Comparison of ENCODE assay signal across 1 cellular context in the genomic region with DNA sequence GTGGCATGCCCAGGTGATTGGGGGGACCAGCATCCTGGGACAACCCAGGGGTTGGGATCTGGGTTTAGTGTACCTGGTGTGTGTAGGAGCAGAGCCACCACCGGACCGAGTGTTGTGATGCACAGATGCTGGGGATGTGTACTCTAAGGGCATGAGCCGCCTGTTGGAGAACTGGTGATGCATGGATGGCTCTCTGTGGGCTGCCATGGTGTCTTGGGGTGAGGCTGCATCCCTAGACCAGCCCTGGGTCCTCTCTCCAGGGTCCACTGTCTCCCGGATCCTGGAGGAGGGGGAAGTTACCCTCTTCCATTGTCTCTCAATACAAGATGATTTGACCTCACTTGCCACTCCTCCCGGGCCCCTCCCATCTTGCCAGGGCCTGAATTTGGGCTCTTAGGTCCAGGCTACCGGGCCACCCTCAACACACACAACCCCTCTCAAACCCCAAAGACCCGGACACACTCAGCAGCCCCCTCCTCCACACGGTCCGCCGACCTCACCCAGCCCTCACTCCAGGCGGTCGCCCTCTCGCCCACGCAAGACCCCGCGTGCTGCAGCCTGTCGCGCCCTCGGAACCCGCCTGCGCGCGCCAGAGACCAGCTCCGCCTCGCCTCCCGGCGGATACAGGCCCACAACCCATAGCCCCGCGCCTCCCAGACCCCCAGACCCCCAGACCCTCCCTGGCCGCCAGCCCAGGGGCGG.
TF ChIP-seq lines count a peak whose summit lies in the region.

No MANE protein-coding gene starts in this region.

TF ChIP-seq in WTC11, 78 proteins besides CTCF, POLR2A, EP300 and RAD21 (continued from another document):
- TF ChIP-seq, protein P1, sequence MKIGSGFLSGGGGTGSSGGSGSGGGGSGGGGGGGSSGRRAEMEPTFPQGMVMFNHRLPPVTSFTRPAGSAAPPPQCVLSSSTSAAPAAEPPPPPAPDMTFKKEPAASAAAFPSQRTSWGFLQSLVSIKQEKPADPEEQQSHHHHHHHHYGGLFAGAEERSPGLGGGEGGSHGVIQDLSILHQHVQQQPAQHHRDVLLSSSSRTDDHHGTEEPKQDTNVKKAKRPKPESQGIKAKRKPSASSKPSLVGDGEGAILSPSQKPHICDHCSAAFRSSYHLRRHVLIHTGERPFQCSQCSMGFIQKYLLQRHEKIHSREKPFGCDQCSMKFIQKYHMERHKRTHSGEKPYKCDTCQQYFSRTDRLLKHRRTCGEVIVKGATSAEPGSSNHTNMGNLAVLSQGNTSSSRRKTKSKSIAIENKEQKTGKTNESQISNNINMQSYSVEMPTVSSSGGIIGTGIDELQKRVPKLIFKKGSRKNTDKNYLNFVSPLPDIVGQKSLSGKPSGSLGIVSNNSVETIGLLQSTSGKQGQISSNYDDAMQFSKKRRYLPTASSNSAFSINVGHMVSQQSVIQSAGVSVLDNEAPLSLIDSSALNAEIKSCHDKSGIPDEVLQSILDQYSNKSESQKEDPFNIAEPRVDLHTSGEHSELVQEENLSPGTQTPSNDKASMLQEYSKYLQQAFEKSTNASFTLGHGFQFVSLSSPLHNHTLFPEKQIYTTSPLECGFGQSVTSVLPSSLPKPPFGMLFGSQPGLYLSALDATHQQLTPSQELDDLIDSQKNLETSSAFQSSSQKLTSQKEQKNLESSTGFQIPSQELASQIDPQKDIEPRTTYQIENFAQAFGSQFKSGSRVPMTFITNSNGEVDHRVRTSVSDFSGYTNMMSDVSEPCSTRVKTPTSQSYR (CRISPR knock-in tag; IDR thresholded peaks at IDR 0.05) = no peak
- TF ChIP-seq GRHL2 (CRISPR knock-in tag; IDR thresholded peaks at IDR 0.05; ENCODE audit: insufficient replicate concordance, severe bottlenecking) (no peak), SOX15 (CRISPR knock-in tag; IDR thresholded peaks at IDR 0.05) (no peak)
- TF ChIP-seq, protein P2, sequence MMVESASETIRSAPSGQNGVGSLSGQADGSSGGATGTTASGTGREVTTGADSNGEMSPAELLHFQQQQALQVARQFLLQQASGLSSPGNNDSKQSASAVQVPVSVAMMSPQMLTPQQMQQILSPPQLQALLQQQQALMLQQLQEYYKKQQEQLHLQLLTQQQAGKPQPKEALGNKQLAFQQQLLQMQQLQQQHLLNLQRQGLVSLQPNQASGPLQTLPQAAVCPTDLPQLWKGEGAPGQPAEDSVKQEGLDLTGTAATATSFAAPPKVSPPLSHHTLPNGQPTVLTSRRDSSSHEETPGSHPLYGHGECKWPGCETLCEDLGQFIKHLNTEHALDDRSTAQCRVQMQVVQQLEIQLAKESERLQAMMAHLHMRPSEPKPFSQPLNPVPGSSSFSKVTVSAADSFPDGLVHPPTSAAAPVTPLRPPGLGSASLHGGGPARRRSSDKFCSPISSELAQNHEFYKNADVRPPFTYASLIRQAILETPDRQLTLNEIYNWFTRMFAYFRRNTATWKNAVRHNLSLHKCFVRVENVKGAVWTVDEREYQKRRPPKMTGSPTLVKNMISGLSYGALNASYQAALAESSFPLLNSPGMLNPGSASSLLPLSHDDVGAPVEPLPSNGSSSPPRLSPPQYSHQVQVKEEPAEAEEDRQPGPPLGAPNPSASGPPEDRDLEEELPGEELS (CRISPR knock-in tag; IDR thresholded peaks at IDR 0.05) = 0 out of 2 replicates have a peak, but pooled peaks have one; percentile 6
